ENCODE assay signal across 3 cellular contexts in the genomic region with DNA sequence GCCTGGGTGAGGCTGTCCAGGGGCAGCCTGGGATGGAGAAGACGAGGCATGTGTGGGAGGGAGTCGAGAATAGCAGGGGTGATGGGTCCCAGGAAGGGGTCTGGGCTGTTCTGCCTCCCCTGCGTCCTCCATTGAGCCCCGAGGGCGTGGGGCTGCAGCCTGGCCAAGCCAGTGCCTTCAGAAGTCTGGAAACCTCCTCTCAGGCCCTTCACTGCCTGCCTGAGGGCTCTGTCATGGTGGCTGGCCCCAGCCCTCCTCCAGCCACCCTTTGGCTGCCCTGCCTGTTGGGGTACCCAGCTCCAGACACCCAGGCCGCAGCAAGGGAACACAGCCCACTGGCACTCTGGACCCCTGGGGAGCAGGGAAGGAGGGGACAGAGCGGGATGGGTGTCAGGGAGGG.
"Had no signal": no experiment of that assay in that cellular context is flagged by ENCODE, and none has a peak within 500 bp of the region (broad histone marks: within the 10 kb centered on the region; RNA-seq: fewer than 3 reads in every experiment).

No MANE protein-coding gene starts in this region.

- ATAC-seq: GM12878 had no signal

- DNase-seq: GDM1, GF-D8 had no signal

- H3K4me3 ChIP-seq: GM12878 had no signal
